8 cellular contexts compared by ENCODE assay signal in genomic region chr10:102064503-102064867, GRCh38. TPM values are rescaled to one million over a fixed set of nuclear protein-coding genes. Genes with fewer than 3 reads are reported as not detected.
A peak's percentile ranks its signal among the peaks of the same experiment; 100 is the strongest.
DNase-seq lines count a peak whose midpoint lies in the region; ATAC-seq and TF ChIP-seq lines count a peak whose summit lies in the region.

No MANE protein-coding gene starts in this region.

- no peaks in the 10 kb centered on the region for H3K27me3 ChIP-seq in GM23338 (ENCODE audit: insufficient read depth)
- H3K27me3 ChIP-seq in smooth muscle cell (ENCODE audit: low read depth) = no peaks in the 10 kb centered on the region

- H3K4me3 Mint-ChIP-seq in GM23338 (peak overlapping the region; percentile 82), glutamatergic neuron (ENCODE audit: unreplicated experiment) (peak overlapping the region; percentile 71)
- peak overlapping the region; percentile 82 for H3K4me3 Mint-ChIP-seq in T-helper 2 cell treated with Interferon-gamma antibody and Interleukin-4, amounts not matched to agents 5 μg/mL and 100 μg/mL, for 36 hours

- H3K9ac ChIP-seq in smooth muscle cell (ENCODE audit: low read depth) = no peak overlapping the region

- WGBS in smooth muscle cell (ENCODE audit: low lambda C conversion rate) = 56% methylated on average over 2 of the region's 2 CpGs

- no peaks in the 10 kb centered on the region for H3K9me2 ChIP-seq in GM23338 (ENCODE audit: insufficient read depth)

- no peaks in the 10 kb centered on the region for H3K36me3 ChIP-seq in GM23338 (ENCODE audit: insufficient read depth)
- no peaks in the 10 kb centered on the region for H3K36me3 ChIP-seq in smooth muscle cell (ENCODE audit: low read depth)

- H3K27ac Mint-ChIP-seq in GM23338 = no peak overlapping the region
- peak overlapping the region; percentile 93 for H3K27ac Mint-ChIP-seq in T-helper 2 cell treated with Interferon-gamma antibody and Interleukin-4, amounts not matched to agents 5 μg/mL and 100 μg/mL, for 36 hours
- H3K27ac Mint-ChIP-seq in glutamatergic neuron (ENCODE audit: unreplicated experiment) = peak overlapping the region; percentile 64

- H3K27me3 Mint-ChIP-seq in GM23338 (ENCODE audit: insufficient read depth, low read depth, poor library complexity) (peaks cover 6% of the 10 kb centered on the region), glutamatergic neuron (ENCODE audit: unreplicated experiment) (peaks cover 6% of the 10 kb centered on the region)
- H3K27me3 Mint-ChIP-seq in T-helper 2 cell treated with Interferon-gamma antibody and Interleukin-4, amounts not matched to agents 5 μg/mL and 100 μg/mL, for 36 hours (ENCODE audit: low read depth) = no peaks in the 10 kb centered on the region

- H3K4me1 Mint-ChIP-seq in GM23338 = peaks cover 14% of the 10 kb centered on the region; the same call in 2 of the 3 replicates
- peaks cover 21% of the 10 kb centered on the region for H3K4me1 Mint-ChIP-seq in T-helper 2 cell treated with Interferon-gamma antibody and Interleukin-4, amounts not matched to agents 5 μg/mL and 100 μg/mL, for 36 hours (ENCODE audit: low read depth)
- H3K4me1 Mint-ChIP-seq in glutamatergic neuron (ENCODE audit: low read depth, unreplicated experiment) = peaks cover 7% of the 10 kb centered on the region

- H3K4me2 ChIP-seq in GM23338 = peak overlapping the region; percentile 80
- peak overlapping the region; percentile 94 for H3K4me2 ChIP-seq in smooth muscle cell

- H3K27ac ChIP-seq in GM23338 (ENCODE audit: low read depth) (no peak overlapping the region), smooth muscle cell (ENCODE audit: low read depth) (peak overlapping the region; percentile 63)

- H3K9me3 ChIP-seq in smooth muscle cell (replicated peaks; ENCODE audit: low read depth) = no peaks in the 10 kb centered on the region

- no peak for TF ChIP-seq CTCF in GM23338 (conservative IDR thresholded peaks at IDR 0.05; ENCODE audit: low read depth in 2 of 2)
- no peak for TF ChIP-seq CTCF in glutamatergic neuron (IDR thresholded peaks at IDR 0.05; ENCODE audit: partially characterized antibody, unreplicated experiment)
- no peak for TF ChIP-seq CTCF in smooth muscle cell (IDR thresholded peaks at IDR 0.05; ENCODE audit: borderline replicate concordance, insufficient read depth, poor library complexity, severe bottlenecking)
- no peak for TF ChIP-seq CTCF in omental fat pad (IDR thresholded peaks at IDR 0.05)

- H3K4me1 ChIP-seq in GM23338 (ENCODE audit: insufficient read depth) (peaks cover 4% of the 10 kb centered on the region; the same call in 1 of the 2 replicates), smooth muscle cell (ENCODE audit: low read depth) (peaks cover 6% of the 10 kb centered on the region)

- DNase-seq in GM23338 (ENCODE audit: low spot score) (no peak), glutamatergic neuron (no peak), smooth muscle cell (lab: John Stamatoyannopoulos, UW; ENCODE audit: unreplicated experiment) (no peak), hippocampal formation (lab: John Stamatoyannopoulos, UW) (no peak), NCI-H2107 (lab: John Stamatoyannopoulos, UW) (no peak), omental fat pad (ENCODE audit: low spot score) (no peak)
- DNase-seq in T-helper 2 cell treated with Interferon-gamma antibody and Interleukin-4, amounts not matched to agents 5 μg/mL and 100 μg/mL, for 36 hours (ENCODE audit: low spot score) = no peak

- H3F3A ChIP-seq in GM23338 (replicated peaks; ENCODE audit: low read depth) (peaks cover 10% of the 10 kb centered on the region; the same call in 1 of the 2 replicates), smooth muscle cell (ENCODE audit: low read depth) (peaks cover 6% of the 10 kb centered on the region)

- H4K20me1 ChIP-seq in GM23338 (replicated peaks; ENCODE audit: insufficient read depth) = no peaks in the 10 kb centered on the region
- H4K20me1 ChIP-seq in smooth muscle cell (ENCODE audit: low read depth) = peaks cover 37% of the 10 kb centered on the region

- H3K79me2 ChIP-seq in GM23338 (replicated peaks; ENCODE audit: insufficient read depth) = no peaks in the 10 kb centered on the region; the same call in 1 of the 2 replicates
- H3K79me2 ChIP-seq in smooth muscle cell (ENCODE audit: low read depth) = peaks cover 37% of the 10 kb centered on the region

- H3K9me3 Mint-ChIP-seq in GM23338 (no peaks in the 10 kb centered on the region), glutamatergic neuron (ENCODE audit: unreplicated experiment) (peaks cover 5% of the 10 kb centered on the region)
- no peaks in the 10 kb centered on the region for H3K9me3 Mint-ChIP-seq in T-helper 2 cell treated with Interferon-gamma antibody and Interleukin-4, amounts not matched to agents 5 μg/mL and 100 μg/mL, for 36 hours

- H3K36me3 Mint-ChIP-seq in GM23338 (ENCODE audit: low read depth) (no peaks in the 10 kb centered on the region), glutamatergic neuron (ENCODE audit: unreplicated experiment) (no peaks in the 10 kb centered on the region)
- H3K36me3 Mint-ChIP-seq in T-helper 2 cell treated with Interferon-gamma antibody and Interleukin-4, amounts not matched to agents 5 μg/mL and 100 μg/mL, for 36 hours (ENCODE audit: low read depth) = peaks cover 6% of the 10 kb centered on the region

- H3K4me3 ChIP-seq in GM23338 = peak overlapping the region; percentile 90
- peak overlapping the region; percentile 97 for H3K4me3 ChIP-seq in smooth muscle cell

- H2AFZ ChIP-seq in GM23338 = peak overlapping the region; percentile 48
- H2AFZ ChIP-seq in smooth muscle cell (ENCODE audit: low read depth) = peak overlapping the region; percentile 92

- ATAC-seq in GM23338 (no peak), HG03159 (IDR thresholded peaks at IDR 0.05; ENCODE audit: unreplicated experiment) (no peak), omental fat pad (ENCODE audit: low FRiP score) (no peak)

TF ChIP-seq in GM23338, 12 proteins besides CTCF, POLR2A, EP300 and RAD21 (continues in another document):
- no peak for TF ChIP-seq ZNF331 (CRISPR knock-in tag; IDR thresholded peaks at IDR 0.05; ENCODE audit: low read depth)
- no peak for TF ChIP-seq EZH2phosphoT487 (IDR thresholded peaks at IDR 0.05; ENCODE audit: unreplicated experiment)

RNA-seq across cellular contexts. Expression of gene HPS6, which starts 0.7 kb away (rescaled TPM):
- 20.3 and 28.7 TPM in 2 replicates for total RNA-seq in GM23338 (2014; rRNA removed; shearing (Covaris generic))
- polyA plus RNA-seq in GM23338 (2016; fragmentation: Nextera tagmentation; extraction: Ambion mirVana) (4.2 and 4.3 TPM in 2 replicates), smooth muscle cell (14.3 and 15.6 TPM in 2 replicates)
- total RNA-seq in glutamatergic neuron (ENCODE audit: unreplicated experiment) (22.1 TPM), smooth muscle cell (11.9 and 13.8 TPM in 2 replicates), omental fat pad (10 to 100 TPM; 14.1 to 31.5 (median 22.5) TPM)

RNA-seq across cellular contexts. Expression of gene ARMH3, which starts 8.5 kb away (rescaled TPM):
- total RNA-seq in GM23338 (2014; rRNA removed; shearing (Covaris generic)) = 11.1 and 97.4 TPM in 2 replicates
- polyA plus RNA-seq in GM23338 (2016; fragmentation: Nextera tagmentation; extraction: Ambion mirVana) (8.0 and 8.7 TPM in 2 replicates), smooth muscle cell (10.8 and 12.4 TPM in 2 replicates)
- total RNA-seq in glutamatergic neuron (ENCODE audit: unreplicated experiment) (48.1 TPM), smooth muscle cell (6.5 and 7.6 TPM in 2 replicates), omental fat pad (10 to 100 TPM; 10.0 to 61.8 (median 12.7) TPM)

RNA-seq across cellular contexts. Expression of gene LDB1, which starts 55.7 kb away (rescaled TPM):
- total RNA-seq in GM23338 (2014; rRNA removed; shearing (Covaris generic)) = 52.9 and 69.3 TPM in 2 replicates
- polyA plus RNA-seq in GM23338 (2016; fragmentation: Nextera tagmentation; extraction: Ambion mirVana) (16.3 and 19.4 TPM in 2 replicates), smooth muscle cell (34.4 and 42.9 TPM in 2 replicates)
- total RNA-seq in glutamatergic neuron (ENCODE audit: unreplicated experiment) (310 TPM), smooth muscle cell (52.5 and 56.3 TPM in 2 replicates), omental fat pad (10 to 100 TPM; 20.1 to 33.2 (median 30.9) TPM)
